In genomic region chr3:141217389-141217788, GRCh38 we compare ENCODE assay signal across 17 cellular contexts. TPM values are rescaled to one million over a fixed set of nuclear protein-coding genes. Genes with fewer than 3 reads are reported as not detected.
DNase-seq lines count a peak whose midpoint lies in the region; ATAC-seq and TF ChIP-seq lines count a peak whose summit lies in the region.
"Had no signal": no experiment of that assay in that cellular context is flagged by ENCODE, and none has a peak within 500 bp of the region (broad histone marks: within the 10 kb centered on the region; RNA-seq: fewer than 3 reads in every experiment).

No MANE protein-coding gene starts in this region.

- intact Hi-C loops in spleen (cut with DNase I; ENCODE audit: low total_unique reads) = no loop called here

- H3K4me1 ChIP-seq in ectodermal cell (ENCODE audit: control insufficient read depth, insufficient read depth, low read length) (no peaks in the 10 kb centered on the region), mesendoderm (ENCODE audit: control insufficient read depth, low read depth, low read length) (no peaks in the 10 kb centered on the region), spleen (peaks cover 0 to 8% (median 0%) of the 10 kb centered on the region in 6 donors)
- H3K4me1 ChIP-seq: A549 had no signal

- no peak overlapping the region for H3K9ac ChIP-seq in mesendoderm (ENCODE audit: low read length)

- H3K79me1 ChIP-seq in mesendoderm (ENCODE audit: low read length) = no peaks in the 10 kb centered on the region

- H3K36me3 ChIP-seq in ectodermal cell (ENCODE audit: control insufficient read depth, insufficient read depth, low read length) (no peaks in the 10 kb centered on the region), mesendoderm (ENCODE audit: control insufficient read depth, insufficient read depth, low read length) (no peaks in the 10 kb centered on the region), spleen (no peaks in the 10 kb centered on the region)

- H3K4ac ChIP-seq in mesendoderm (ENCODE audit: low read depth, low read length) = no peak overlapping the region

- no peak overlapping the region for H2AK5ac ChIP-seq in mesendoderm (ENCODE audit: low read length)

- no peak for TF ChIP-seq POLR2A in spleen (IDR thresholded peaks at IDR 0.05)

- 87 to 94% methylated on average over 2 of the region's 2 CpGs for WGBS in ectodermal cell, 2 experiments
- no CpG with 5 or more reads among the region's 2 CpGs for WGBS in mesendoderm (ENCODE audit: extremely low coverage, insufficient coverage, low lambda C conversion rate)
- 75 to 90% (median 87%) methylated on average over 2 of the region's 2 CpGs for WGBS in spleen, 5 donors

- no peaks in the 10 kb centered on the region for H3K79me2 ChIP-seq in mesendoderm (ENCODE audit: control insufficient read depth, insufficient read depth, low read length)

- DNase-seq in left lobe of liver (ENCODE audit: low spot score) = no peak
- no peak for DNase-seq in mesendoderm
- no peak for DNase-seq in spleen
- no peak for DNase-seq in activated T-cell treated with anti-CD3 and anti-CD28 coated beads, Interleukin-2, amount 50 U/mL, for 1 hour
- no peak for DNase-seq in NCI-H1436 treated with DMSO at 0.1 percent for 48 hours (lab: John Stamatoyannopoulos, UW)
- no peak for DNase-seq in COLO668 (lab: John Stamatoyannopoulos, UW; ENCODE audit: unreplicated experiment)
- DNase-seq: Calu3; CD4-positive, alpha-beta memory T cell; DMS79 treated with DMSO at 0.1 percent for 48 hours; GF-D8; GOT3; H7 had no signal

- no peak for TF ChIP-seq CTCF in spleen (IDR thresholded peaks at IDR 0.05 in 8 of 11, conservative IDR thresholded peaks at IDR 0.05 in 3 of 11)

- no peaks in the 10 kb centered on the region for H3K9me3 ChIP-seq in ectodermal cell (ENCODE audit: control insufficient read depth, low read length)
- H3K9me3 ChIP-seq in spleen = peaks cover 0 to 12% (median 0%) of the 10 kb centered on the region in 8 donors

- H3K56ac ChIP-seq in mesendoderm (ENCODE audit: low read length) = no peak overlapping the region

- H3K4me3 ChIP-seq in ectodermal cell (ENCODE audit: insufficient read depth, low read depth, low read length) (no peak overlapping the region), mesendoderm (ENCODE audit: low read length) (no peak overlapping the region), spleen (no peak overlapping the region)
- H3K4me3 ChIP-seq: A549 had no signal

- no peak overlapping the region for H2BK120ac ChIP-seq in mesendoderm (ENCODE audit: low read depth, low read length)

- no peak overlapping the region for H4K8ac ChIP-seq in mesendoderm (ENCODE audit: low read depth, low read length)

- H3K18ac ChIP-seq in mesendoderm (ENCODE audit: low read length) = peak overlapping the region; percentile 40

- ATAC-seq in left lobe of liver (peak; percentile 68), HG02840 (IDR thresholded peaks at IDR 0.05; ENCODE audit: low FRiP score, unreplicated experiment) (no peak)
- ATAC-seq: A549, HCT116 had no signal

- H3K23ac ChIP-seq in mesendoderm (ENCODE audit: low read length) = no peak overlapping the region

- H4K5ac ChIP-seq in mesendoderm (ENCODE audit: low read length) = no peak overlapping the region

- H3K27ac ChIP-seq in ectodermal cell (ENCODE audit: insufficient read depth, low read depth, low read length, poor library complexity, severe bottlenecking) (peak overlapping the region; percentile 8), mesendoderm (ENCODE audit: low read depth, low read length) (no peak overlapping the region), spleen (peak overlapping the region in 6 of 8 donors; percentile 17 to 87 (median 74))
- H3K27ac ChIP-seq: A549, C4-2B had no signal

- H3K27me3 ChIP-seq in ectodermal cell (ENCODE audit: control insufficient read depth, insufficient read depth, low read length, poor library complexity, severe bottlenecking) = no peaks in the 10 kb centered on the region
- H3K27me3 ChIP-seq in mesendoderm (ENCODE audit: insufficient read depth, low read length, poor library complexity) = no peaks in the 10 kb centered on the region
- H3K27me3 ChIP-seq in spleen (replicated peaks in 1 of 7) = no peaks in the 10 kb centered on the region

- H2BK5ac ChIP-seq in mesendoderm (ENCODE audit: low read length) = no peak overlapping the region

- no peak overlapping the region for H3K4me2 ChIP-seq in mesendoderm (ENCODE audit: low read length)
- H3K4me2 ChIP-seq: A549 had no signal

- no peak overlapping the region for H2BK15ac ChIP-seq in mesendoderm (replicated peaks; ENCODE audit: low read depth)

RNA-seq across cellular contexts. Expression of gene PXYLP1, which starts 14.2 kb away (rescaled TPM):
- 29.7 TPM for polyA plus RNA-seq in ectodermal cell (2013, experiment 1 of 4)
- 31.1 TPM for polyA plus RNA-seq in ectodermal cell (2013, experiment 2 of 4)
- 23.9 TPM for polyA plus RNA-seq in ectodermal cell (2013, experiment 3 of 4)
- 24.6 TPM for polyA plus RNA-seq in ectodermal cell (2013, experiment 4 of 4)
- total RNA-seq in left lobe of liver (3.7 TPM), spleen (10 to 100 TPM in 3 of 7 donors, 1 to 10 TPM in 4; 6.4 to 15.6 (median 9.5) TPM)
- polyA plus RNA-seq in mesendoderm (2013, experiment 1 of 2) = 28.8 TPM
- 30.6 TPM for polyA plus RNA-seq in mesendoderm (2013, experiment 2 of 2)
- polyA plus RNA-seq in spleen = 1 to 10 TPM; 2.9 to 4.1 (median 3.0) TPM
